In the genomic region with DNA sequence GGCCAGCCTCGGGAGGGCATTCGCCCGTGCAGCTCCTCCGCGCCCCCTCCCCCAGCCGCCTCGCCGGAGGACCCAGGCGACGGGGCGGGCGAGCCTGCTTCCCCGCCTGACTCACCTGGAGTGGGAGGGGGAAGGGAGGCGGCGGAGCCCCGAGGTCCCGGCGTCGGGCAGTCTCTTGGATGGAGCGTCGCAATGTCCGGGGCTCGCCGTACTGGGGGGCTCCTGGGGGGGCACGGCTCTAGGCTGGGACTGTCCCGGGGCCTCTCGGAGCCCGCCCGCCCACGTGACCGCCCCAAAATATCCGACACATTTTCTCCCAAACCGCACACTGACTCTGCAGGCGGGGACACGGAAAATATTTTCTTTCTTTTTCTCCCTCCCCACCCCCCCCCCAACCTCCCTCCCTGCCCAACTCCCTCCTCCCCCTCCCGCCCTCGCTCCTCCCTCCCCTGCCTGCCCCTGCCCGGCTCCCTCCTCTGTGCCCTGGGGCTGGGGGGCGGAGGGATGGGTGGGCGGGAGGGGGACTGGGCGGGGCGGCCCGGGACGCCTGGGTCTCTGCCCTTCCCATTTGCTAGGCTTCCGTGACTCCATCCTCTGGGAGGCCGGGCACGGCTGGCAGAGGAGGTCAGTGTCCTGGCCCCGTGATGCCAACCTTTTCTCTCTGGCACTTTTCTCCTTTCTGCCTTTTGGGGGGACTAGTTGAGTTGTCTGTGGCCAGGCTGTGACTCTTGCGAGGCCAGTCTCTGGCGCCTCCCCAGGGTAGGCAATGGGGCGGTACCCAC, we compare ENCODE assay signal across 1 cellular context.
A peak's percentile ranks its signal among the peaks of the same experiment; 100 is the strongest.
TF ChIP-seq lines count a peak whose summit lies in the region.

A gene (minus strand): TSS at position 351 of the 782 bp plus-strand sequence. CDS start 4,664 bp downstream, outside the sequence.

TF ChIP-seq in A549, 52 proteins besides CTCF, POLR2A, EP300 and RAD21 (continued from another document):
- TF ChIP-seq, protein P1, sequence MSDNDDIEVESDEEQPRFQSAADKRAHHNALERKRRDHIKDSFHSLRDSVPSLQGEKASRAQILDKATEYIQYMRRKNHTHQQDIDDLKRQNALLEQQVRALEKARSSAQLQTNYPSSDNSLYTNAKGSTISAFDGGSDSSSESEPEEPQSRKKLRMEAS (IDR thresholded peaks at IDR 0.05): peak; percentile 62
- TF ChIP-seq, protein P2, sequence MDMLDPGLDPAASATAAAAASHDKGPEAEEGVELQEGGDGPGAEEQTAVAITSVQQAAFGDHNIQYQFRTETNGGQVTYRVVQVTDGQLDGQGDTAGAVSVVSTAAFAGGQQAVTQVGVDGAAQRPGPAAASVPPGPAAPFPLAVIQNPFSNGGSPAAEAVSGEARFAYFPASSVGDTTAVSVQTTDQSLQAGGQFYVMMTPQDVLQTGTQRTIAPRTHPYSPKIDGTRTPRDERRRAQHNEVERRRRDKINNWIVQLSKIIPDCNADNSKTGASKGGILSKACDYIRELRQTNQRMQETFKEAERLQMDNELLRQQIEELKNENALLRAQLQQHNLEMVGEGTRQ (IDR thresholded peaks at IDR 0.05): peak; percentile 66
TF ChIP-seq in A549: peak in this region for 5.
